In the genomic region with DNA sequence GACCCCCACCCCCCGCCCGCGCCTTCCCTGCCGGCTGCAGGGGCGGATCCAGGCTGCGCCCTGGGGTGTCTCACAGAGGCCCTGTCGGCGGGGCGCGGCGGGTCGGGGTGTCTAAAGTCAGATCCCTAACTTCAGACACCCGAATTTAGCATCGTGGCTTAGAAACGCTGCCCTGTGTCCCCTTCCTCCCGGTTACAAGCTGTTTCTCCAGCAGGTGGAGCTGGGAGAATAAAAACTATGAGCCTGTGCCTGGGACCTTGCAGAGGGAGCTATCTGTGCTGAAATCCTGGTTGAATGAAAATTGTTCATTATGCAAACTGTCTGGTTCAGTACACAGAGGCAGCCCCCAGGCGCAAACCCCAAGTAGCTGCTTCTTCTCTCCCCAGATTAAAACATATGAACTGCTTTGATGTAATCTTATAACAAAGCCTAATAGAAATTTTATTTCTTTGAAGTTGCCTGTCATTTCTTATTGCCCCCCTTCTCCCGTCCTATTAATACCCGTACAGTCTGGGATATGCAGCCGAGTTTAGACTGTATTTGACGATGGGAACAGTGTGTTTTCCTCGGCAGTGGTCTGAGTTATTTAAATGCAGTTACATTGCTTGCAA, we compare ENCODE assay signal across 8 cellular contexts.
DNase-seq lines count a peak whose midpoint lies in the region; ATAC-seq and TF ChIP-seq lines count a peak whose summit lies in the region.

No MANE protein-coding gene starts in this region.

- H3K27ac ChIP-seq in breast epithelium (no peak overlapping the region), skin epidermis (peak overlapping the region in 2 of 21 experiments; percentile 6 to 38)

- no peaks in the 10 kb centered on the region for H3K36me3 ChIP-seq in breast epithelium

- DNase-seq in GM12864 (ENCODE audit: low read depth) (no peak), NCI-H1105 treated with DMSO at 0.1 percent for 48 hours (lab: John Stamatoyannopoulos, UW) (peak; percentile 48), SW480 (ENCODE audit: low spot score) (peak; percentile 79), breast epithelium (ENCODE audit: low spot score in 2 of 2) (peak; percentile 38 to 57), iris pigment epithelial cell (ENCODE audit: low read depth) (peak; percentile 72), cortex of kidney (lab: John Stamatoyannopoulos, UW) (no peak)

- no peaks in the 10 kb centered on the region for H3K9me3 ChIP-seq in breast epithelium

- TF ChIP-seq CTCF in GM12864 (IDR thresholded peaks at IDR 0.05; ENCODE audit: low read depth, low read length, missing control alignments) (peak; percentile 50), breast epithelium (IDR thresholded peaks at IDR 0.05) (peak; percentile 25 to 84 (median 76))

- H3K4me1 ChIP-seq in breast epithelium: peaks cover 0 to 8% of the 10 kb centered on the region in 2 donors

- H3K27me3 ChIP-seq in breast epithelium: peaks cover 0 to 27% of the 10 kb centered on the region in 2 donors

- intact Hi-C loops in breast epithelium (cut with DNase I; ENCODE audit: low total_unique reads): no loop called here

- H3K4me3 ChIP-seq in GM12864 (ENCODE audit: low read depth, low read length) (no peak overlapping the region), breast epithelium (peak overlapping the region in 2 of 3 donors; percentile 37 to 43), skin epidermis (peak overlapping the region in 4 of 7 experiments; percentile 4 to 19 (median 14))

- no peak for TF ChIP-seq POLR2A in breast epithelium (IDR thresholded peaks at IDR 0.05)

- no peak for ATAC-seq in HG02973 (IDR thresholded peaks at IDR 0.05; ENCODE audit: unreplicated experiment)

Comparison
In these comparisons a context has a peak if more than half of its experiments do, and no peak if none do; other contexts are left out.
1. DNase-seq: peak in NCI-H1105 treated with DMSO at 0.1 percent for 48 hours (single experiment), SW480 (single experiment), breast epithelium (2 of 2) and iris pigment epithelial cell (single experiment); none in GM12864 (single experiment) and cortex of kidney (single experiment).